In genomic region chr3:56494679-56495322, GRCh38 we compare ENCODE assay signal across 1 cellular context.
TF ChIP-seq lines count a peak whose summit lies in the region.

No MANE protein-coding gene starts in this region.

TF ChIP-seq in H1, 55 proteins besides CTCF, POLR2A, EP300 and RAD21 (continued from another document):
- TF ChIP-seq ATF3 (IDR thresholded peaks at IDR 0.05; ENCODE audit: insufficient read depth, low read depth, low read length), result no peak; the same call in 1 of the 2 replicates
- TF ChIP-seq GTF2F1 (IDR thresholded peaks at IDR 0.05; ENCODE audit: borderline replicate concordance, low read depth, low read length), result no peak
- TF ChIP-seq CHD1 (IDR thresholded peaks at IDR 0.05; ENCODE audit: low read depth, low read length), result no peak
- no peak for TF ChIP-seq SP4 (IDR thresholded peaks at IDR 0.05; ENCODE audit: low read length)
- no peak for TF ChIP-seq SIX5 (IDR thresholded peaks at IDR 0.05; ENCODE audit: low read depth, low read length)
- 0 out of 2 replicates have a peak, but pooled peaks have one; percentile 9 for TF ChIP-seq TEAD4 (IDR thresholded peaks at IDR 0.05; ENCODE audit: low read depth, low read length)
- TF ChIP-seq RNF2 (IDR thresholded peaks at IDR 0.05; ENCODE audit: borderline replicate concordance, low read depth, low read length, missing control alignments, poor library complexity, severe bottlenecking), result no peak
- peak; percentile 62 for TF ChIP-seq TAF7 (optimal IDR thresholded peaks at IDR 0.05; ENCODE audit: borderline replicate concordance, low read depth, low read length)
- no peak for TF ChIP-seq JUND (IDR thresholded peaks at IDR 0.05; ENCODE audit: low read length)
- TF ChIP-seq ZNF274 (IDR thresholded peaks at IDR 0.05; ENCODE audit: borderline replicate concordance, extremely low read depth, low read length), result no peak
- TF ChIP-seq SP1 (IDR thresholded peaks at IDR 0.05; ENCODE audit: low read depth, low read length), result peak; percentile 48; the same call in 1 of the 2 replicates
- no peak for TF ChIP-seq POLR2AphosphoS5 (IDR thresholded peaks at IDR 0.05; ENCODE audit: low read depth, low read length)
- no peak for TF ChIP-seq POU5F1 (IDR thresholded peaks at IDR 0.05; ENCODE audit: low read depth, low read length)
- TF ChIP-seq E2F6 (IDR thresholded peaks at IDR 0.05), result no peak
- peak; percentile 97 for TF ChIP-seq CEBPB (IDR thresholded peaks at IDR 0.05; ENCODE audit: low read depth, low read length)
- no peak for TF ChIP-seq SIRT6 (IDR thresholded peaks at IDR 0.05; ENCODE audit: low read length)
- TF ChIP-seq BRCA1 (IDR thresholded peaks at IDR 0.05; ENCODE audit: low read depth, low read length), result no peak
- TF ChIP-seq YY1 (IDR thresholded peaks at IDR 0.05; ENCODE audit: low read depth, low read length), result 0 out of 2 replicates have a peak, but pooled peaks have one; percentile 22
- no peak for TF ChIP-seq BACH1 (IDR thresholded peaks at IDR 0.05; ENCODE audit: low read length)
- TF ChIP-seq RFX5 (IDR thresholded peaks at IDR 0.05; ENCODE audit: borderline replicate concordance, low read depth, low read length), result no peak
- TF ChIP-seq CHD2 (IDR thresholded peaks at IDR 0.05; ENCODE audit: low read length), result no peak
- peak; percentile 59; the same call in 1 of the 2 replicates for TF ChIP-seq CREB1 (IDR thresholded peaks at IDR 0.05)
- no peak for TF ChIP-seq TBP (IDR thresholded peaks at IDR 0.05; ENCODE audit: low read depth, low read length)
- TF ChIP-seq KDM4A (IDR thresholded peaks at IDR 0.05; ENCODE audit: low read depth, low read length, severe bottlenecking), result no peak
- no peak for TF ChIP-seq ASH2L (IDR thresholded peaks at IDR 0.05; ENCODE audit: low read length)
- TF ChIP-seq EZH2 (IDR thresholded peaks at IDR 0.05; ENCODE audit: low read depth, low read length, severe bottlenecking), result no peak
- no peak for TF ChIP-seq KDM1A (IDR thresholded peaks at IDR 0.05; ENCODE audit: borderline replicate concordance, low read length)
- no peak for TF ChIP-seq RBBP5 (IDR thresholded peaks at IDR 0.05; ENCODE audit: borderline replicate concordance, low read depth, low read length)
- no peak for TF ChIP-seq HDAC6 (IDR thresholded peaks at IDR 0.05; ENCODE audit: low read depth, low read length)
- no peak for TF ChIP-seq CBX8 (IDR thresholded peaks at IDR 0.05; ENCODE audit: borderline replicate concordance, low read depth, low read length)
- TF ChIP-seq SAP30 (IDR thresholded peaks at IDR 0.05; ENCODE audit: insufficient read depth, insufficient replicate concordance, low read length), result no peak
- no peak for TF ChIP-seq SRF (IDR thresholded peaks at IDR 0.05; ENCODE audit: low read depth, low read length)
- no peak for TF ChIP-seq CTBP2 (IDR thresholded peaks at IDR 0.05; ENCODE audit: borderline replicate concordance, insufficient read depth, insufficient read length, low read length)
- TF ChIP-seq NRF1 (IDR thresholded peaks at IDR 0.05; ENCODE audit: low read depth, low read length), result no peak
- no peak for TF ChIP-seq JUN (IDR thresholded peaks at IDR 0.05; ENCODE audit: low read depth, low read length)
- no peak for TF ChIP-seq SP2 (IDR thresholded peaks at IDR 0.05; ENCODE audit: low read length)
- peak in 1 of 2 experiments; percentile 38 for TF ChIP-seq BCL11A (IDR thresholded peaks at IDR 0.05; ENCODE audit: low read depth in 2 of 2, low read length in 2 of 2)
- no peak for TF ChIP-seq TAF1 (IDR thresholded peaks at IDR 0.05; ENCODE audit: low read depth, low read length)
- TF ChIP-seq HDAC2 (IDR thresholded peaks at IDR 0.05; ENCODE audit: borderline replicate concordance in 1 of 2, low read depth in 2 of 2, low read length in 2 of 2), result peak in 1 of 2 experiments; percentile 42; a peak in 1 of 4 replicates
- no peak for TF ChIP-seq USF2 (IDR thresholded peaks at IDR 0.05; ENCODE audit: low read length)
- TF ChIP-seq SIN3A (conservative IDR thresholded peaks at IDR 0.05 in 1 of 2, IDR thresholded peaks at IDR 0.05 in 1 of 2; ENCODE audit: low read depth in 1 of 2, low read length in 2 of 2), result peak; percentile 96 to 97
- no peak for TF ChIP-seq SUZ12 (IDR thresholded peaks at IDR 0.05; ENCODE audit: low read length)
- no peak for TF ChIP-seq CBX5 (IDR thresholded peaks at IDR 0.05; ENCODE audit: low read depth, low read length)
- TF ChIP-seq TCF12 (IDR thresholded peaks at IDR 0.05; ENCODE audit: low read depth, low read length), result no peak
- TF ChIP-seq ATF2 (IDR thresholded peaks at IDR 0.05; ENCODE audit: low read length), result 0 out of 2 replicates have a peak, but pooled peaks have one; percentile 63
- TF ChIP-seq MAX (IDR thresholded peaks at IDR 0.05), result peak; percentile 63; the same call in 1 of the 2 replicates
